In the genomic region with DNA sequence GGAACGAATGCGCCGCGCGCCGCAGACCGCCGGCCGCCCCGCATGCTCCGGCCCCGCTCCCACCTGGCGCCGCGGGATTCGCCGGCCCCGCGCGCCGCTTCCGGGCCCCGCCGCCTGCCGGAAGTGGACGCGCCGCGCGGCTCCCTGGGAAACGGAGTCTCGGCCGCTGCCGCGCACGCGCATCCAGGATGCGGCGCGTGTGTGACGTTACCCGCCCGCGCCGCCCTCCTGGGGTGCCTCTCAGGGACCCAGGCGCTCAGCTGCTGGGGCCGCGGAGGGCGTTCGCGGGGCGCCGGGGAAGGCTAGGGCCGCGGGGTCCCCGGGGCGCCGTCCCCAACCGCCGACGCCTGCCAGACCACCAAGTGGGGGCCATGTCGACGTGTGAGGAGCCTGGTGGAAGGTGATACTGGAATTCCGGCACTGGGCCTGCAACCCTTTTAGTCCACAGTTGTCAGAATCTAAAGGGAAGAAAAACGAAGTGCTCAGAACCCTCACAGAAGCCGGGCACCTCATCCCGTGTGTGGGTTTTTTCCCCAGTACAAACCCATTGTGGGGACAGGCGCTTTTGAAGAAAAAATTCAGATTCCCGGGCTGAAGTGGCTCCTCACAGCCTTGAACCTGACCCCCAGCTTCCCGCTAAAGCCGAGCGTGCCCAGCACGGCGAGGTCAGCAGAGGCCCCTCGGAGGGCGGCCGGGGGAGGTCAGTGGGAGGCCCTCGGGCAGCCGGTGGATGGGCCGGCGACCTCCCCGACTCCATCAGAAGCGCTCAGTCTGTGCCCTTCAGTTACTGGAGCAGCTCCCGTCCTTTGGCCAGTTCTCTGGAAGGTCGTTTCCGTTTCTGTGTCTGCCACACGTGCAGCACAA, we compare ENCODE assay signal across 8 cellular contexts. TPM values are rescaled to one million over a fixed set of nuclear protein-coding genes. Genes with fewer than 3 reads are reported as not detected.
DNase-seq lines count a peak whose midpoint lies in the region; ATAC-seq and TF ChIP-seq lines count a peak whose summit lies in the region.

A gene with protein sequence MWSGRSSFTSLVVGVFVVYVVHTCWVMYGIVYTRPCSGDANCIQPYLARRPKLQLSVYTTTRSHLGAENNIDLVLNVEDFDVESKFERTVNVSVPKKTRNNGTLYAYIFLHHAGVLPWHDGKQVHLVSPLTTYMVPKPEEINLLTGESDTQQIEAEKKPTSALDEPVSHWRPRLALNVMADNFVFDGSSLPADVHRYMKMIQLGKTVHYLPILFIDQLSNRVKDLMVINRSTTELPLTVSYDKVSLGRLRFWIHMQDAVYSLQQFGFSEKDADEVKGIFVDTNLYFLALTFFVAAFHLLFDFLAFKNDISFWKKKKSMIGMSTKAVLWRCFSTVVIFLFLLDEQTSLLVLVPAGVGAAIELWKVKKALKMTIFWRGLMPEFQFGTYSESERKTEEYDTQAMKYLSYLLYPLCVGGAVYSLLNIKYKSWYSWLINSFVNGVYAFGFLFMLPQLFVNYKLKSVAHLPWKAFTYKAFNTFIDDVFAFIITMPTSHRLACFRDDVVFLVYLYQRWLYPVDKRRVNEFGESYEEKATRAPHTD (minus strand): TSS at position 125 of the 864 bp plus-strand sequence. CDS start 258 bp downstream, outside the sequence.

- peaks cover 33% of the 10 kb centered on the region for H3K4me1 Mint-ChIP-seq in activated T-cell treated with anti-CD3 and anti-CD28 coated beads, Interleukin-2, amount 50 U/mL, for 24 hours (ENCODE audit: low read depth)

- peak within 1 kb of the TSS; percentile 89 for H2AFZ ChIP-seq in PC-3 (ENCODE audit: low read length)

- TSS peak; percentile 72 for BruUV-seq in PC-3 (replicated peaks; lab: Mats Ljungman, UMichigan)

- H3K4me3 ChIP-seq in PC-3 (ENCODE audit: low read length), result peak within 1 kb of the TSS; percentile 100
- H3K4me3 ChIP-seq in esophagus (ENCODE audit: low read depth in 1 of 2, low read length in 2 of 2), result peak within 1 kb of the TSS; percentile 91 to 93
- peak within 1 kb of the TSS; percentile 99 for H3K4me3 ChIP-seq in mucosa of stomach (ENCODE audit: low read length)

- H3K4me1 ChIP-seq in PC-3 (ENCODE audit: insufficient read depth, low read length) (peaks cover 11% of the 10 kb centered on the region), esophagus (ENCODE audit: control insufficient read depth in 2 of 2, insufficient read depth in 2 of 2, low read length in 1 of 2) (peaks cover 2 to 8% of the 10 kb centered on the region in 2 donors), mucosa of stomach (ENCODE audit: control insufficient read depth, insufficient read depth, low read length) (peaks cover 12% of the 10 kb centered on the region)

- H3K4me2 ChIP-seq in PC-3 (ENCODE audit: low read length), result peak within 1 kb of the TSS; percentile 99

- H3K9me2 ChIP-seq in PC-3 (replicated peaks; ENCODE audit: low read length), result no peaks in the 10 kb centered on the region

- peak within 1 kb of the TSS; percentile 91 for H3K27ac Mint-ChIP-seq in activated T-cell treated with anti-CD3 and anti-CD28 coated beads, Interleukin-2, amount 50 U/mL, for 24 hours

- ATAC-seq in GM21526 (IDR thresholded peaks at IDR 0.05; ENCODE audit: low FRiP score, unreplicated experiment) (peak; percentile 57), PC-3 (peak; percentile 88)

- intact Hi-C loops in PC-3 (cut with micrococcal nuclease), result loop anchor here (5.0 kb wide), 2 partner anchors 118 to 297 kb away; a partner anchor contains a TSS

- H3K27me3 ChIP-seq in PC-3 (ENCODE audit: low read length), result no peaks in the 10 kb centered on the region
- H3K27me3 ChIP-seq in esophagus (ENCODE audit: control insufficient read depth in 1 of 2, insufficient read depth in 2 of 2, low read length in 2 of 2), result no peaks in the 10 kb centered on the region
- H3K27me3 ChIP-seq in mucosa of stomach (ENCODE audit: control insufficient read depth, insufficient read depth, low read length), result no peaks in the 10 kb centered on the region

- TF ChIP-seq CTCF in PC-3 (conservative IDR thresholded peaks at IDR 0.05; ENCODE audit: low read depth, low read length), result no peak

- H3K79me2 ChIP-seq in PC-3 (ENCODE audit: low read length), result peaks cover 56% of the 10 kb centered on the region

- H3K27me3 Mint-ChIP-seq in activated T-cell treated with anti-CD3 and anti-CD28 coated beads, Interleukin-2, amount 50 U/mL, for 24 hours, result no peaks in the 10 kb centered on the region

- POLR2A ChIA-PET in PC-3 (lab: Charles Lee; ENCODE audit: unreplicated experiment), result no interaction called here

- H3F3A ChIP-seq in PC-3 (ENCODE audit: low read length, unreplicated experiment), result no peaks in the 10 kb centered on the region

- no peaks in the 10 kb centered on the region for H3K9me3 Mint-ChIP-seq in activated T-cell treated with anti-CD3 and anti-CD28 coated beads, Interleukin-2, amount 50 U/mL, for 24 hours

- H4K20me1 ChIP-seq in PC-3 (ENCODE audit: low read length), result peaks cover 12% of the 10 kb centered on the region; the same call in 1 of the 2 replicates

- CTCF ChIA-PET in PC-3 (lab: Charles Lee), result no interaction called here

- DNase-seq in DMS 273 (lab: John Stamatoyannopoulos, UW; ENCODE audit: unreplicated experiment), result peak; percentile 97
- peak; percentile 96 for DNase-seq in HuH-7.5 (ENCODE audit: low spot score)
- peak; percentile 91 for DNase-seq in PC-3
- DNase-seq in activated T-cell treated with anti-CD3 and anti-CD28 coated beads, Interleukin-2, amount 50 U/mL, for 24 hours, result peak; percentile 91
- peak; percentile 89 for DNase-seq in stimulated activated CD8-positive, alpha-beta memory T cell treated with anti-CD3 and anti-CD28 coated beads, Interleukin-4, amount 100 ng/mL, for 48 hours

- H3K9me3 ChIP-seq in PC-3 (ENCODE audit: low read length) (no peaks in the 10 kb centered on the region), esophagus (ENCODE audit: control insufficient read depth in 2 of 2, insufficient read depth in 1 of 2, low read depth in 1 of 2, low read length in 1 of 2) (no peaks in the 10 kb centered on the region), mucosa of stomach (ENCODE audit: control insufficient read depth, low read length) (no peaks in the 10 kb centered on the region)

- peak within 1 kb of the TSS; percentile 88 for H3K4me3 Mint-ChIP-seq in activated T-cell treated with anti-CD3 and anti-CD28 coated beads, Interleukin-2, amount 50 U/mL, for 24 hours

- H3K9ac ChIP-seq in PC-3 (ENCODE audit: low read length) (peak within 1 kb of the TSS; percentile 98), mucosa of stomach (ENCODE audit: low read length) (peak within 1 kb of the TSS; percentile 98)

- H3K27ac ChIP-seq in PC-3 (ENCODE audit: low read length), result no peak within 1 kb of the TSS; the same call in 1 of the 2 replicates
- peak within 1 kb of the TSS; percentile 67 to 80 for H3K27ac ChIP-seq in esophagus (ENCODE audit: low read depth in 2 of 2, low read length in 1 of 2)

- H3K36me3 Mint-ChIP-seq in activated T-cell treated with anti-CD3 and anti-CD28 coated beads, Interleukin-2, amount 50 U/mL, for 24 hours (ENCODE audit: low read depth), result peaks cover 42% of the 10 kb centered on the region

- H3K36me3 ChIP-seq in PC-3 (ENCODE audit: low read depth, low read length), result peaks cover 30% of the 10 kb centered on the region
- peaks cover 0 to 16% of the 10 kb centered on the region in 2 donors for H3K36me3 ChIP-seq in esophagus (ENCODE audit: control insufficient read depth in 2 of 2, insufficient read depth in 2 of 2, low read length in 1 of 2)
- no peaks in the 10 kb centered on the region for H3K36me3 ChIP-seq in mucosa of stomach (ENCODE audit: control insufficient read depth, insufficient read depth, low read length)

- 1% methylated on average over 78 to 87 of the region's 87 CpGs for WGBS in esophagus, 2 donors

RNA-seq across cellular contexts. Expression of the gene that starts here (rescaled TPM):
- total RNA-seq in PC-3 (2014; rRNA removed), result 373 and 463 TPM in 2 replicates
- 10 to 100 TPM; 20.0 to 52.1 TPM for polyA plus RNA-seq in esophagus
